ENCODE assay signal across 1 cellular context in genomic region chr5:34538026-34538672, GRCh38.
A peak's percentile ranks its signal among the peaks of the same experiment; 100 is the strongest.
TF ChIP-seq lines count a peak whose summit lies in the region.

No MANE protein-coding gene starts in this region.

TF ChIP-seq in K562, 482 proteins besides CTCF, POLR2A, EP300 and RAD21 (continued from another document and continues in another):
- TF ChIP-seq MGA (IDR thresholded peaks at IDR 0.05) (no peak), ZBTB34 (CRISPR knock-in tag; IDR thresholded peaks at IDR 0.05) (no peak), GABPB2 (CRISPR knock-in tag; conservative IDR thresholded peaks at IDR 0.05) (no peak), COPS2 (conservative IDR thresholded peaks at IDR 0.05) (no peak), RERE (CRISPR knock-in tag; IDR thresholded peaks at IDR 0.05; ENCODE audit: borderline replicate concordance) (no peak), MYBL2 (IDR thresholded peaks at IDR 0.05; ENCODE audit: low read depth) (no peak), MYBL2 (CRISPR knock-in tag; IDR thresholded peaks at IDR 0.05; ENCODE audit: borderline replicate concordance) (no peak), KLF1 (tag; IDR thresholded peaks at IDR 0.05) (no peak), TBP (optimal IDR thresholded peaks at IDR 0.05; ENCODE audit: low read depth, low read length) (no peak), ZNF282 (CRISPR knock-in tag; IDR thresholded peaks at IDR 0.05) (no peak), ZNF175 (CRISPR knock-in tag; IDR thresholded peaks at IDR 0.05; ENCODE audit: low read depth) (no peak), MEIS2 (IDR thresholded peaks at IDR 0.05; ENCODE audit: partially characterized antibody) (peak; percentile 39), TCF7 (IDR thresholded peaks at IDR 0.05; ENCODE audit: borderline replicate concordance) (no peak), TCF3 (CRISPR knock-in tag; IDR thresholded peaks at IDR 0.05) (no peak), FOXM1 (IDR thresholded peaks at IDR 0.05; ENCODE audit: low read depth) (no peak), FOXM1 (CRISPR knock-in tag; IDR thresholded peaks at IDR 0.05; ENCODE audit: low read depth) (no peak), ARID2 (IDR thresholded peaks at IDR 0.05) (peak; percentile 78), NFE2L1 (tag; IDR thresholded peaks at IDR 0.05; ENCODE audit: borderline replicate concordance, low read depth) (no peak), DPF2 (IDR thresholded peaks at IDR 0.05) (no peak), POLR3G (IDR thresholded peaks at IDR 0.05; ENCODE audit: extremely low read depth, insufficient read length, insufficient replicate concordance) (no peak), HNRNPL (IDR thresholded peaks at IDR 0.05; ENCODE audit: low read depth, low read length) (no peak), XRCC3 (IDR thresholded peaks at IDR 0.05) (no peak), ZNF76 (CRISPR knock-in tag; IDR thresholded peaks at IDR 0.05; ENCODE audit: borderline replicate concordance) (no peak), SAFB2 (IDR thresholded peaks at IDR 0.05; ENCODE audit: borderline replicate concordance, low read depth, low read length, severe bottlenecking) (no peak), THRB (CRISPR knock-in tag; conservative IDR thresholded peaks at IDR 0.05) (no peak), SRF (CRISPR knock-in tag; IDR thresholded peaks at IDR 0.05) (peak in 1 of 2 experiments; percentile 82; a peak in 1 of 4 replicates), ZNF766 (CRISPR knock-in tag; conservative IDR thresholded peaks at IDR 0.05) (no peak)
- TF ChIP-seq, protein P1, sequence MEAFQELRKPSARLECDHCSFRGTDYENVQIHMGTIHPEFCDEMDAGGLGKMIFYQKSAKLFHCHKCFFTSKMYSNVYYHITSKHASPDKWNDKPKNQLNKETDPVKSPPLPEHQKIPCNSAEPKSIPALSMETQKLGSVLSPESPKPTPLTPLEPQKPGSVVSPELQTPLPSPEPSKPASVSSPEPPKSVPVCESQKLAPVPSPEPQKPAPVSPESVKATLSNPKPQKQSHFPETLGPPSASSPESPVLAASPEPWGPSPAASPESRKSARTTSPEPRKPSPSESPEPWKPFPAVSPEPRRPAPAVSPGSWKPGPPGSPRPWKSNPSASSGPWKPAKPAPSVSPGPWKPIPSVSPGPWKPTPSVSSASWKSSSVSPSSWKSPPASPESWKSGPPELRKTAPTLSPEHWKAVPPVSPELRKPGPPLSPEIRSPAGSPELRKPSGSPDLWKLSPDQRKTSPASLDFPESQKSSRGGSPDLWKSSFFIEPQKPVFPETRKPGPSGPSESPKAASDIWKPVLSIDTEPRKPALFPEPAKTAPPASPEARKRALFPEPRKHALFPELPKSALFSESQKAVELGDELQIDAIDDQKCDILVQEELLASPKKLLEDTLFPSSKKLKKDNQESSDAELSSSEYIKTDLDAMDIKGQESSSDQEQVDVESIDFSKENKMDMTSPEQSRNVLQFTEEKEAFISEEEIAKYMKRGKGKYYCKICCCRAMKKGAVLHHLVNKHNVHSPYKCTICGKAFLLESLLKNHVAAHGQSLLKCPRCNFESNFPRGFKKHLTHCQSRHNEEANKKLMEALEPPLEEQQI (IDR thresholded peaks at IDR 0.05) = peak; percentile 75
- TF ChIP-seq, protein P2, sequence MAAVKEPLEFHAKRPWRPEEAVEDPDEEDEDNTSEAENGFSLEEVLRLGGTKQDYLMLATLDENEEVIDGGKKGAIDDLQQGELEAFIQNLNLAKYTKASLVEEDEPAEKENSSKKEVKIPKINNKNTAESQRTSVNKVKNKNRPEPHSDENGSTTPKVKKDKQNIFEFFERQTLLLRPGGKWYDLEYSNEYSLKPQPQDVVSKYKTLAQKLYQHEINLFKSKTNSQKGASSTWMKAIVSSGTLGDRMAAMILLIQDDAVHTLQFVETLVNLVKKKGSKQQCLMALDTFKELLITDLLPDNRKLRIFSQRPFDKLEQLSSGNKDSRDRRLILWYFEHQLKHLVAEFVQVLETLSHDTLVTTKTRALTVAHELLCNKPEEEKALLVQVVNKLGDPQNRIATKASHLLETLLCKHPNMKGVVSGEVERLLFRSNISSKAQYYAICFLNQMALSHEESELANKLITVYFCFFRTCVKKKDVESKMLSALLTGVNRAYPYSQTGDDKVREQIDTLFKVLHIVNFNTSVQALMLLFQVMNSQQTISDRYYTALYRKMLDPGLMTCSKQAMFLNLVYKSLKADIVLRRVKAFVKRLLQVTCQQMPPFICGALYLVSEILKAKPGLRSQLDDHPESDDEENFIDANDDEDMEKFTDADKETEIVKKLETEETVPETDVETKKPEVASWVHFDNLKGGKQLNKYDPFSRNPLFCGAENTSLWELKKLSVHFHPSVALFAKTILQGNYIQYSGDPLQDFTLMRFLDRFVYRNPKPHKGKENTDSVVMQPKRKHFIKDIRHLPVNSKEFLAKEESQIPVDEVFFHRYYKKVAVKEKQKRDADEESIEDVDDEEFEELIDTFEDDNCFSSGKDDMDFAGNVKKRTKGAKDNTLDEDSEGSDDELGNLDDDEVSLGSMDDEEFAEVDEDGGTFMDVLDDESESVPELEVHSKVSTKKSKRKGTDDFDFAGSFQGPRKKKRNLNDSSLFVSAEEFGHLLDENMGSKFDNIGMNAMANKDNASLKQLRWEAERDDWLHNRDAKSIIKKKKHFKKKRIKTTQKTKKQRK (IDR thresholded peaks at IDR 0.05; ENCODE audit: borderline replicate concordance, low read depth, low read length) = no peak
